In genomic region chr4:125062079-125062478, GRCh38 we compare ENCODE assay signal across 1 cellular context.
TF ChIP-seq lines count a peak whose summit lies in the region.

No MANE protein-coding gene starts in this region.

TF ChIP-seq in IMR-90, 13 proteins besides CTCF, POLR2A, EP300 and RAD21 (continued from another document):
- no peak for TF ChIP-seq BHLHE40 (IDR thresholded peaks at IDR 0.05; ENCODE audit: low read depth, low read length)
- TF ChIP-seq SMC3 (IDR thresholded peaks at IDR 0.05; ENCODE audit: low read depth, low read length), result no peak
